20 cellular contexts compared by ENCODE assay signal in genomic region chr13:44747179-44747578, GRCh38.
DNase-seq lines count a peak whose midpoint lies in the region; ATAC-seq and TF ChIP-seq lines count a peak whose summit lies in the region.
"Had no signal": no experiment of that assay in that cellular context is flagged by ENCODE, and none has a peak within 500 bp of the region (broad histone marks: within the 10 kb centered on the region; RNA-seq: fewer than 3 reads in every experiment).

No MANE protein-coding gene starts in this region.

- intact Hi-C loops in heart left ventricle (cut with DNase I) (no loop called here), vagina (cut with DNase I) (no loop called here), colonic mucosa (cut with DNase I) (no loop called here)

- H3K4me1 Mint-ChIP-seq in glutamatergic neuron (ENCODE audit: low read depth, unreplicated experiment): no peaks in the 10 kb centered on the region
- H3K4me1 Mint-ChIP-seq: activated CD4-positive, alpha-beta T cell treated with anti-CD3 and anti-CD28 coated beads, Interleukin-2, amount 10 ng/mL, durations not matched to agents 24 days and 14 days; central memory CD8-positive, alpha-beta T cell; stimulated activated memory B cell treated with anti-CD40 and anti-IgM and Interleukin-4, amounts not matched to agents 10 μg/mL and 1 μg/mL and 100 μg/mL, for 72 hours had no signal

- no peaks in the 10 kb centered on the region for H3K36me3 Mint-ChIP-seq in glutamatergic neuron (ENCODE audit: unreplicated experiment)
- H3K36me3 Mint-ChIP-seq: stimulated activated memory B cell treated with anti-CD40 and anti-IgM and Interleukin-4, amounts not matched to agents 10 μg/mL and 1 μg/mL and 100 μg/mL, for 72 hours had no signal

- H3K4me2 ChIP-seq in osteoblast (ENCODE audit: insufficient read depth, low read length): no peak overlapping the region

- H3K27me3 Mint-ChIP-seq in glutamatergic neuron (ENCODE audit: unreplicated experiment): no peaks in the 10 kb centered on the region
- H3K27me3 Mint-ChIP-seq: stimulated activated memory B cell treated with anti-CD40 and anti-IgM and Interleukin-4, amounts not matched to agents 10 μg/mL and 1 μg/mL and 100 μg/mL, for 72 hours had no signal

- H2AFZ ChIP-seq in osteoblast (ENCODE audit: low read length): peak overlapping the region; percentile 57

- ATAC-seq in heart left ventricle (peak; percentile 84 to 96 (median 92)), HG03469 (IDR thresholded peaks at IDR 0.05; ENCODE audit: unreplicated experiment) (no peak)
- ATAC-seq: activated naive CD4-positive, alpha-beta T cell treated with anti-CD3 and anti-CD28 coated beads, Interleukin-2, amount 50 U/mL, for 72 hours; HCT116; lower lobe of right lung; stimulated activated memory B cell treated with anti-CD40 and anti-IgM and Interleukin-4, amounts not matched to agents 10 μg/mL and 1 μg/mL and 100 μg/mL, for 72 hours had no signal

- H3K27ac ChIP-seq in heart left ventricle (peak overlapping the region in 9 of 12 donors; percentile 0 to 62 (median 29)), osteoblast (ENCODE audit: low read depth, low read length) (no peak overlapping the region), vagina (peak overlapping the region; percentile 30), colonic mucosa (no peak overlapping the region)
- H3K27ac ChIP-seq: lower lobe of right lung, suprapubic skin, WERI-Rb-1 had no signal

- 38 to 49% (median 45%) methylated on average over 4 of the region's 4 CpGs for WGBS in heart left ventricle, 4 donors

- H3K27me3 ChIP-seq in adipocyte (replicated peaks; ENCODE audit: control insufficient read depth, insufficient read depth, low read length) (no peaks in the 10 kb centered on the region), heart left ventricle (no peaks in the 10 kb centered on the region), osteoblast (ENCODE audit: insufficient read depth, low read length) (no peaks in the 10 kb centered on the region), vagina (no peaks in the 10 kb centered on the region), colonic mucosa (no peaks in the 10 kb centered on the region)
- H3K27me3 ChIP-seq: suprapubic skin had no signal

- H3K4me1 ChIP-seq in adipocyte (ENCODE audit: control insufficient read depth, insufficient read depth, low read length) (peaks cover 7% of the 10 kb centered on the region), heart left ventricle (peaks cover 0 to 9% (median 0%) of the 10 kb centered on the region in 12 donors), osteoblast (ENCODE audit: insufficient read depth, low read length) (no peaks in the 10 kb centered on the region), vagina (no peaks in the 10 kb centered on the region), colonic mucosa (no peaks in the 10 kb centered on the region)
- H3K4me1 ChIP-seq: lower lobe of right lung, suprapubic skin had no signal

- peaks cover 4% of the 10 kb centered on the region for H3K9me3 Mint-ChIP-seq in glutamatergic neuron (ENCODE audit: unreplicated experiment)
- H3K9me3 Mint-ChIP-seq: central memory CD8-positive, alpha-beta T cell had no signal

- H3K27ac Mint-ChIP-seq in glutamatergic neuron (ENCODE audit: unreplicated experiment): no peak overlapping the region
- H3K27ac Mint-ChIP-seq: activated CD4-positive, alpha-beta T cell treated with anti-CD3 and anti-CD28 coated beads, Interleukin-2, amount 10 ng/mL, durations not matched to agents 24 days and 14 days; activated naive CD4-positive, alpha-beta T cell treated with anti-CD3 and anti-CD28 coated beads, Interleukin-2, amount 50 U/mL, for 72 hours; stimulated activated memory B cell treated with anti-CD40 and anti-IgM and Interleukin-4, amounts not matched to agents 10 μg/mL and 1 μg/mL and 100 μg/mL, for 72 hours had no signal

- DNase-seq in adipocyte (ENCODE audit: low read depth) (peak; percentile 31), heart left ventricle (peak in 4 of 5 donors; percentile 30 to 58 (median 43)), osteoblast (ENCODE audit: insufficient read length, low spot score, missing footprints) (no peak), vagina (ENCODE audit: extremely low spot score in 2 of 2) (no peak), colonic mucosa (no peak), glutamatergic neuron (no peak)
- DNase-seq: activated CD4-positive, alpha-beta T cell treated with anti-CD3 and anti-CD28 coated beads, Interleukin-2, amount 10 ng/mL, durations not matched to agents 24 days and 14 days; aorta; lower lobe of right lung; NCI-H1417; NCI-H2081; retina; stimulated activated CD4-positive, alpha-beta T cell treated with anti-CD3 and anti-CD28 coated beads, Interleukin-4, amount 100 ng/mL, for 1 hour had no signal

- no peak overlapping the region for H3K4me3 Mint-ChIP-seq in glutamatergic neuron (ENCODE audit: unreplicated experiment)
- H3K4me3 Mint-ChIP-seq: activated CD4-positive, alpha-beta T cell treated with anti-CD3 and anti-CD28 coated beads, Interleukin-2, amount 10 ng/mL, durations not matched to agents 24 days and 14 days; central memory CD8-positive, alpha-beta T cell; stimulated activated memory B cell treated with anti-CD40 and anti-IgM and Interleukin-4, amounts not matched to agents 10 μg/mL and 1 μg/mL and 100 μg/mL, for 72 hours had no signal

- H3K36me3 ChIP-seq in adipocyte (ENCODE audit: control insufficient read depth, insufficient read depth, low read length, severe bottlenecking) (no peaks in the 10 kb centered on the region), heart left ventricle (no peaks in the 10 kb centered on the region), osteoblast (ENCODE audit: insufficient read depth, low read length) (no peaks in the 10 kb centered on the region), vagina (no peaks in the 10 kb centered on the region), colonic mucosa (no peaks in the 10 kb centered on the region)
- H3K36me3 ChIP-seq: lower lobe of right lung, suprapubic skin, WERI-Rb-1 had no signal

- H4K20me1 ChIP-seq in osteoblast (ENCODE audit: insufficient read depth, low read length): no peaks in the 10 kb centered on the region

- H3K4me3 ChIP-seq in adipocyte (ENCODE audit: low read length) (no peak overlapping the region), heart left ventricle (no peak overlapping the region), osteoblast (ENCODE audit: insufficient read depth, low read length) (no peak overlapping the region), vagina (no peak overlapping the region), colonic mucosa (no peak overlapping the region)
- H3K4me3 ChIP-seq: lower lobe of right lung, suprapubic skin had no signal

- peaks cover 11% of the 10 kb centered on the region for H3K9me3 ChIP-seq in adipocyte (ENCODE audit: control insufficient read depth, low read length)
- no peaks in the 10 kb centered on the region for H3K9me3 ChIP-seq in heart left ventricle
- peaks cover 5% of the 10 kb centered on the region for H3K9me3 ChIP-seq in osteoblast (ENCODE audit: low read depth, low read length)
- no peaks in the 10 kb centered on the region for H3K9me3 ChIP-seq in vagina
- H3K9me3 ChIP-seq in colonic mucosa: no peaks in the 10 kb centered on the region
- H3K9me3 ChIP-seq: lower lobe of right lung, suprapubic skin had no signal

- no peaks in the 10 kb centered on the region for H3K79me2 ChIP-seq in osteoblast (ENCODE audit: insufficient read depth, low read length)

- H3K9ac ChIP-seq in adipocyte (ENCODE audit: low read length) (no peak overlapping the region), colonic mucosa (ENCODE audit: low read depth in 2 of 2, low read length in 2 of 2) (no peak overlapping the region)

- TF ChIP-seq CTCF in heart left ventricle (IDR thresholded peaks at IDR 0.05) (no peak), osteoblast (IDR thresholded peaks at IDR 0.05; ENCODE audit: extremely low read depth, low read depth, low read length) (no peak), vagina (IDR thresholded peaks at IDR 0.05) (no peak), colonic mucosa (IDR thresholded peaks at IDR 0.05) (no peak), glutamatergic neuron (IDR thresholded peaks at IDR 0.05; ENCODE audit: partially characterized antibody, unreplicated experiment) (no peak)

- no peak for TF ChIP-seq POLR2A in heart left ventricle (IDR thresholded peaks at IDR 0.05)
- no peak for TF ChIP-seq POLR2A in vagina (IDR thresholded peaks at IDR 0.05)

Comparison
In these comparisons a context has a peak if more than half of its experiments do, and no peak if none do; other contexts are left out.
1. DNase-seq: peak in adipocyte (single experiment) and heart left ventricle (4 of 5); none in osteoblast (single experiment), vagina (0 of 2), colonic mucosa (single experiment) and glutamatergic neuron (single experiment).
2. H3K27ac ChIP-seq: peak in heart left ventricle (9 of 12) and vagina (single experiment); none in osteoblast (single experiment) and colonic mucosa (single experiment).